ENCODE assay signal across 11 cellular contexts in the genomic region with DNA sequence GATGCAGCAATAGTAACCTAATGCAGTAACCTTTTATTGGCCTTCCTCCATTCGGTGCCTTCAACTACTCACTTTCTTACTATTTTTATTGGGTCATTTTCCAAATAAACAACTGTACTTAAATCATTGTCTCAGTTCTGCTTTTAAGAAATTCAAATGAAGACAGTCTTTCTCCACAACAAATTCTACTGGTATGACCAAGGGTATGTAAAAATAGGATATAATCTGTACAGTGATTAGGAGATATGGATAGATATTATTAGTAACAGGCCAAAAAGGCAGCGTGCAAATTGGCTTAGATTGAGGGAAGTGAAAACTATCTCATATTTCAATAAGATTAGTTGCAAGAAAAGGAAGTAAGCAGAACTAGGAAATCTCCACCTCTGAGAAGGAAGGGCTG.
DNase-seq lines count a peak whose midpoint lies in the region; ATAC-seq, FAIRE-seq and TF ChIP-seq lines count a peak whose summit lies in the region.
"Had no signal": no experiment of that assay in that cellular context is flagged by ENCODE, and none has a peak within 500 bp of the region (broad histone marks: within the 10 kb centered on the region; RNA-seq: fewer than 3 reads in every experiment).

No MANE protein-coding gene starts in this region.

- no peaks in the 10 kb centered on the region for H3K79me2 ChIP-seq in OCI-LY3 (ENCODE audit: low read length)

- peak overlapping the region; percentile 67 for H3K4me2 ChIP-seq in OCI-LY3 (ENCODE audit: low read length)

- ATAC-seq in GM19463 (IDR thresholded peaks at IDR 0.05; ENCODE audit: unreplicated experiment) = peak; percentile 52
- peak; percentile 81 for ATAC-seq in HG03066 (IDR thresholded peaks at IDR 0.05; ENCODE audit: low read depth, unreplicated experiment)

- H3K36me3 ChIP-seq in OCI-LY3 (replicated peaks; ENCODE audit: low read depth, low read length) (peaks cover 11% of the 10 kb centered on the region), HAP-1 (replicated peaks) (no peaks in the 10 kb centered on the region)
- H3K36me3 ChIP-seq: SJSA1 had no signal

- FAIRE-seq in GM12891 (lab: Jason Lieb, UNC) = peak; percentile 66
- FAIRE-seq: H1 had no signal

- H3K9me3 ChIP-seq in OCI-LY3 (ENCODE audit: insufficient read depth, low read length) = peaks cover 9% of the 10 kb centered on the region; the same call in 1 of the 2 replicates
- no peaks in the 10 kb centered on the region; the same call in 1 of the 2 replicates for H3K9me3 ChIP-seq in HAP-1
- H3K9me3 ChIP-seq: SJSA1 had no signal

- TF ChIP-seq CTCF in OCI-LY3 (IDR thresholded peaks at IDR 0.05; ENCODE audit: low read depth, low read length) = no peak

- no peaks in the 10 kb centered on the region for H4K20me1 ChIP-seq in OCI-LY3 (ENCODE audit: insufficient read depth, low read length)

- peak overlapping the region; percentile 22; the same call in 1 of the 2 replicates for H3K4me3 ChIP-seq in OCI-LY3 (ENCODE audit: low read length)
- H3K4me3 ChIP-seq in HAP-1 = no peak overlapping the region
- H3K4me3 ChIP-seq: SJSA1 had no signal

- peaks cover 37% of the 10 kb centered on the region for H3K4me1 ChIP-seq in OCI-LY3 (ENCODE audit: low read length)
- H3K4me1 ChIP-seq in HAP-1 = peaks cover 11% of the 10 kb centered on the region
- H3K4me1 ChIP-seq: SJSA1 had no signal

- no peaks in the 10 kb centered on the region for H3K27me3 ChIP-seq in OCI-LY3 (ENCODE audit: low read depth, low read length)
- no peaks in the 10 kb centered on the region for H3K27me3 ChIP-seq in HAP-1 (ENCODE audit: low read depth)
- H3K27me3 ChIP-seq: SJSA1 had no signal

- no peak for DNase-seq in GM12891 (ENCODE audit: insufficient read length, low spot score)
- DNase-seq in HAP-1 (ENCODE audit: low spot score in 2 of 2) = no peak
- DNase-seq in HuH-7.5 (ENCODE audit: low spot score) = no peak
- no peak for DNase-seq in erythroblast (lab: John Stamatoyannopoulos, UW)
- no peak for DNase-seq in HUDEP-2 (lab: John Stamatoyannopoulos, UW; ENCODE audit: unreplicated experiment in 76 of 76)
- DNase-seq: NCI-H1436 had no signal

- no peak for TF ChIP-seq POLR2A in GM12891 (IDR thresholded peaks at IDR 0.05; ENCODE audit: low read depth, low read length)
- TF ChIP-seq POLR2A in erythroblast (IDR thresholded peaks at IDR 0.05; ENCODE audit: low read length) = no peak

- peak overlapping the region; percentile 56 for H3K9ac ChIP-seq in OCI-LY3 (ENCODE audit: low read length)

- peak overlapping the region; percentile 93 for H3K27ac ChIP-seq in OCI-LY3 (ENCODE audit: low read length)
- H3K27ac ChIP-seq: SJSA1 had no signal

- in situ Hi-C loops in HAP-1 (cut with MboI; ENCODE audit: low sequenced_read_pairs) = no loop called here

- no peak overlapping the region for H2AFZ ChIP-seq in OCI-LY3 (ENCODE audit: low read depth, low read length)

TF ChIP-seq in GM12891, 5 proteins besides CTCF, POLR2A, EP300 and RAD21:
- TF ChIP-seq PAX5 (IDR thresholded peaks at IDR 0.05; ENCODE audit: insufficient read depth, low read length, severe bottlenecking) (no peak), SPI1 (IDR thresholded peaks at IDR 0.05; ENCODE audit: low read depth, low read length) (peak; percentile 61; the same call in 1 of the 2 replicates)
TF ChIP-seq in GM12891: peak in this region for 1.
